ENCODE assay signal across 31 cellular contexts in the genomic region with DNA sequence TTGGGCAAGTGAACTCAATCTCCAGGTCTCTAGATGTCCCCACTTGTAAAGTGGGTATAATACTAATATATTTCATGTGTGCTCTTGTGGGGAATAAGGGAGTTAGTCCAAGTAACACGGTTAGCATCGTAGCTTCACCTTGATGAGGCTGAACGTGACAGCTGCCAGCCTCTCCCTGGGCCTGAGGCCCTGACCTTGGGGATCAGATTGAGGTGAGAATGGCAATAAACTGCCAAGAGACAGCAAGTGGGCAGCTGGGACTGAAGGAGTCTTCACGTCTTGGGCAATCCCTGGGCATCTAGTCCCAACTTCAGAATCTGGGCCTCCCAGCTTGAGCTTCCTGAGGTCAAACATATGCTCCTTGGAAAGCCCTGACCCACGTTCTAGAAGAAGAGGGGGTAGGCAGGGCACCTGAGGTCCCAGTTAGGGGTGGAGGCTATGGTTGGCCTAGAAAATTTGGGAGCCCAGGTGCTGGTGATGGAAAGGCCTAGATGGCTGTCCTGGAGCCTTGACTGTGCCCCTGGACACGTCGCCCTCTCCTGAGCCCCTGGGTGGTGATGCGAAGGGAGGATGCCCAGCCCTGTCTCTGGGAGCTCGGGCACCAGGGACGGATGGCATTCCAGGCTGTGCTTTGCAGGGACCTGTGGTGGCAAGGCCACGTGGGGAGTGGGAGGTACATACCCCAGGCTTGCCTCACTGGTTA. TPM values are rescaled to one million over a fixed set of nuclear protein-coding genes. Genes with fewer than 3 reads are reported as not detected.
"Had no signal": no experiment of that assay in that cellular context is flagged by ENCODE, and none has a peak within 500 bp of the region (broad histone marks: within the 10 kb centered on the region; RNA-seq: fewer than 3 reads in every experiment).

No MANE protein-coding gene starts in this region.

- H3K27ac ChIP-seq: ascending aorta, cardiac muscle cell, coronary artery, hepatocyte, lower lobe of right lung, ovary, sigmoid colon, suprapubic skin, tibial artery, upper lobe of right lung, VCaP had no signal

- H3K27me3 ChIP-seq: ascending aorta, cardiac muscle cell, hepatocyte, ovary, sigmoid colon, suprapubic skin, tibial artery, upper lobe of right lung had no signal

- H3K4me2 ChIP-seq: hepatocyte, SK-N-SH had no signal

- H3K36me3 ChIP-seq: ovary had no signal

- H3K4me3 ChIP-seq: ascending aorta, cardiac muscle cell, coronary artery, hepatocyte, lower lobe of right lung, mucosa of descending colon, ovary, sigmoid colon, suprapubic skin, tibial artery, upper lobe of right lung had no signal

- H3K4me1 ChIP-seq: ascending aorta, suprapubic skin had no signal

- H2AFZ ChIP-seq: hepatocyte had no signal

- DNase-seq: activated CD4-positive, alpha-beta T cell treated with anti-CD3 and anti-CD28 coated beads for 4 hours; activated CD4-positive, alpha-beta T cell treated with anti-CD3 and anti-CD28 coated beads, Interleukin-2, amount 50 U/mL, for 4 hours; activated gamma-delta T cell; activated naive CD4-positive, alpha-beta T cell treated with anti-CD3 and anti-CD28 coated beads, Interleukin-2, amount 10 ng/mL, durations not matched to agents 7 days and 5 days; activated naive CD8-positive, alpha-beta T cell treated with anti-CD3 and anti-CD28 coated beads, Interleukin-2, amount 10 ng/mL, durations not matched to agents 7 days and 5 days; activated T-cell treated with anti-CD3 and anti-CD28 coated beads, Interleukin-2, amount 50 U/mL, for 1 hour; foreskin melanocyte; glutamatergic neuron; immature natural killer cell; lower lobe of right lung; mesenchymal stem cell; mucosa of descending colon; sigmoid colon; SK-N-SH; small intestine; stimulated activated CD4-positive, alpha-beta T cell treated with anti-CD3 and anti-CD28 coated beads, Interleukin-4, amount 100 ng/mL, for 24 hours; SW 1271; T-helper 9 cell; tibial artery; upper lobe of right lung had no signal

- H3K9me3 ChIP-seq: ascending aorta, lower lobe of right lung, mucosa of descending colon, ovary, sigmoid colon, SK-N-SH, suprapubic skin, tibial artery, upper lobe of right lung had no signal

- H3K79me2 ChIP-seq: hepatocyte had no signal

RNA-seq across cellular contexts. Expression of gene ADAMTS15, which starts 23.4 kb away (rescaled TPM):
- total RNA-seq: endothelial cell of umbilical vein; natural killer cell treated with Interleukin-12 subunit alpha and Interleukin-12 subunit beta and Interleukin-15 and Interleukin-18, amount 100 ng/mL, for 72 hours had no signal

RNA-seq across cellular contexts. Expression of gene ADAMTS8, which starts 43.5 kb away (rescaled TPM):
- total RNA-seq: activated naive CD8-positive, alpha-beta T cell treated with anti-CD3 and anti-CD28 coated beads, Interleukin-2, amount 10 ng/mL, durations not matched to agents 7 days and 5 days; endothelial cell of umbilical vein; kidney epithelial cell; natural killer cell treated with Interleukin-12 subunit alpha and Interleukin-12 subunit beta and Interleukin-15 and Interleukin-18, amount 100 ng/mL, for 72 hours; renal cortical epithelial cell had no signal
